Comparison of ENCODE assay signal across 1 cellular context in genomic region chr17:32929588-32929987, GRCh38.
TF ChIP-seq lines count a peak whose summit lies in the region.

No MANE protein-coding gene starts in this region.

TF ChIP-seq in WTC11, 78 proteins besides CTCF, POLR2A, EP300 and RAD21 (continued from another document):
- TF ChIP-seq, protein P1, sequence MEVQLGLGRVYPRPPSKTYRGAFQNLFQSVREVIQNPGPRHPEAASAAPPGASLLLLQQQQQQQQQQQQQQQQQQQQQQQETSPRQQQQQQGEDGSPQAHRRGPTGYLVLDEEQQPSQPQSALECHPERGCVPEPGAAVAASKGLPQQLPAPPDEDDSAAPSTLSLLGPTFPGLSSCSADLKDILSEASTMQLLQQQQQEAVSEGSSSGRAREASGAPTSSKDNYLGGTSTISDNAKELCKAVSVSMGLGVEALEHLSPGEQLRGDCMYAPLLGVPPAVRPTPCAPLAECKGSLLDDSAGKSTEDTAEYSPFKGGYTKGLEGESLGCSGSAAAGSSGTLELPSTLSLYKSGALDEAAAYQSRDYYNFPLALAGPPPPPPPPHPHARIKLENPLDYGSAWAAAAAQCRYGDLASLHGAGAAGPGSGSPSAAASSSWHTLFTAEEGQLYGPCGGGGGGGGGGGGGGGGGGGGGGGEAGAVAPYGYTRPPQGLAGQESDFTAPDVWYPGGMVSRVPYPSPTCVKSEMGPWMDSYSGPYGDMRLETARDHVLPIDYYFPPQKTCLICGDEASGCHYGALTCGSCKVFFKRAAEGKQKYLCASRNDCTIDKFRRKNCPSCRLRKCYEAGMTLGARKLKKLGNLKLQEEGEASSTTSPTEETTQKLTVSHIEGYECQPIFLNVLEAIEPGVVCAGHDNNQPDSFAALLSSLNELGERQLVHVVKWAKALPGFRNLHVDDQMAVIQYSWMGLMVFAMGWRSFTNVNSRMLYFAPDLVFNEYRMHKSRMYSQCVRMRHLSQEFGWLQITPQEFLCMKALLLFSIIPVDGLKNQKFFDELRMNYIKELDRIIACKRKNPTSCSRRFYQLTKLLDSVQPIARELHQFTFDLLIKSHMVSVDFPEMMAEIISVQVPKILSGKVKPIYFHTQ (CRISPR knock-in tag; IDR thresholded peaks at IDR 0.05), result no peak
- TF ChIP-seq MXD4 (CRISPR knock-in tag; IDR thresholded peaks at IDR 0.05; ENCODE audit: borderline replicate concordance) (no peak), IRF1 (CRISPR knock-in tag; IDR thresholded peaks at IDR 0.05) (no peak)
- TF ChIP-seq, protein P2, sequence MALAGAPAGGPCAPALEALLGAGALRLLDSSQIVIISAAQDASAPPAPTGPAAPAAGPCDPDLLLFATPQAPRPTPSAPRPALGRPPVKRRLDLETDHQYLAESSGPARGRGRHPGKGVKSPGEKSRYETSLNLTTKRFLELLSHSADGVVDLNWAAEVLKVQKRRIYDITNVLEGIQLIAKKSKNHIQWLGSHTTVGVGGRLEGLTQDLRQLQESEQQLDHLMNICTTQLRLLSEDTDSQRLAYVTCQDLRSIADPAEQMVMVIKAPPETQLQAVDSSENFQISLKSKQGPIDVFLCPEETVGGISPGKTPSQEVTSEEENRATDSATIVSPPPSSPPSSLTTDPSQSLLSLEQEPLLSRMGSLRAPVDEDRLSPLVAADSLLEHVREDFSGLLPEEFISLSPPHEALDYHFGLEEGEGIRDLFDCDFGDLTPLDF (CRISPR knock-in tag; IDR thresholded peaks at IDR 0.05), result no peak
